ENCODE assay signal across 8 cellular contexts in genomic region chr13:49247722-49248432, GRCh38. TPM values are rescaled to one million over a fixed set of nuclear protein-coding genes. Genes with fewer than 3 reads are reported as not detected.
DNase-seq lines count a peak whose midpoint lies in the region; FAIRE-seq and TF ChIP-seq lines count a peak whose summit lies in the region.

Gene CDADC1, plus strand, starts transcription at chr13:49247925. Its CDS starts 113 bp downstream, at chr13:49248038.

- H3K9me3 ChIP-seq in Loucy (ENCODE audit: insufficient read depth, low read depth, low read length), result no peaks in the 10 kb centered on the region
- H3K9me3 ChIP-seq in stomach smooth muscle (ENCODE audit: control insufficient read depth in 2 of 2, low read length in 2 of 2), result no peaks in the 10 kb centered on the region

- H3K27me3 ChIP-seq in Loucy (ENCODE audit: insufficient read depth, low read length, poor library complexity, severe bottlenecking) (no peaks in the 10 kb centered on the region), stomach smooth muscle (ENCODE audit: control insufficient read depth in 1 of 2, insufficient read depth in 2 of 2, low read length in 2 of 2) (no peaks in the 10 kb centered on the region)

- TF ChIP-seq CTCF in Loucy (conservative IDR thresholded peaks at IDR 0.05; ENCODE audit: low read length) (no peak), foreskin fibroblast (IDR thresholded peaks at IDR 0.05; ENCODE audit: low read depth, low read length) (no peak), neural crest cell (conservative IDR thresholded peaks at IDR 0.05) (no peak)

- no peaks in the 10 kb centered on the region for H3F3A ChIP-seq in Loucy (ENCODE audit: low read depth)

- no peaks in the 10 kb centered on the region for H4K20me1 ChIP-seq in Loucy (ENCODE audit: insufficient read depth, low read length, poor library complexity, severe bottlenecking)

- no peaks in the 10 kb centered on the region for H3K9me3 Mint-ChIP-seq in neural crest cell

- DNase-seq in ELF-1 (ENCODE audit: low read depth, low spot score), result peak; percentile 98
- DNase-seq in H54 (ENCODE audit: insufficient read length, low spot score), result peak; percentile 72
- peak; percentile 93 for DNase-seq in SIG-M5 treated with dmso at 0.1 percent for 504 hours (lab: John Stamatoyannopoulos, UW; ENCODE audit: unreplicated experiment)
- peak; percentile 80 for DNase-seq in activated gamma-delta T cell treated with anti-CD3 and anti-CD28 coated beads, Interleukin-2, amount 50 U/mL, for 16 hours (ENCODE audit: low read depth)
- DNase-seq in foreskin fibroblast, result peak; percentile 93 to 99
- DNase-seq in neural crest cell (ENCODE audit: low read depth, low spot score), result peak; percentile 96

- no peaks in the 10 kb centered on the region for H3K36me3 ChIP-seq in Loucy (ENCODE audit: insufficient read depth, low read length)
- no peaks in the 10 kb centered on the region for H3K36me3 ChIP-seq in stomach smooth muscle (ENCODE audit: control insufficient read depth in 2 of 2, insufficient read depth in 2 of 2, low read length in 2 of 2)

- peak; percentile 93 for FAIRE-seq in H54 (lab: Jason Lieb, UNC)

- peak within 1 kb of the TSS; percentile 98 for H3K4me3 Mint-ChIP-seq in neural crest cell

- no peaks in the 10 kb centered on the region for H3K36me3 Mint-ChIP-seq in neural crest cell (ENCODE audit: low read depth)

- peaks cover 19% of the 10 kb centered on the region for H3K27me3 Mint-ChIP-seq in neural crest cell (ENCODE audit: low read depth)

- peak; percentile 78; the same call in 1 of the 2 replicates for TF ChIP-seq POLR2A in H54 (IDR thresholded peaks at IDR 0.05; ENCODE audit: low read depth, low read length)

- peak within 1 kb of the TSS; percentile 95 for H3K27ac Mint-ChIP-seq in neural crest cell (ENCODE audit: unreplicated experiment)

- peaks cover 48% of the 10 kb centered on the region for H3K79me2 ChIP-seq in Loucy (ENCODE audit: insufficient read depth, low read length)

- peak within 1 kb of the TSS; percentile 97 for H2AFZ ChIP-seq in Loucy (ENCODE audit: low read length)

- peak within 1 kb of the TSS; percentile 83 for H3K9ac ChIP-seq in Loucy (ENCODE audit: low read depth, low read length, poor library complexity, severe bottlenecking)
- H3K9ac ChIP-seq in stomach smooth muscle (ENCODE audit: low read length in 2 of 2), result peak within 1 kb of the TSS; percentile 88 to 98

- peak within 1 kb of the TSS; percentile 97 for H3K4me3 ChIP-seq in Loucy (ENCODE audit: low read length, poor library complexity, severe bottlenecking)
- peak within 1 kb of the TSS; percentile 86 to 97 for H3K4me3 ChIP-seq in foreskin fibroblast (ENCODE audit: low read depth in 1 of 2, low read length in 2 of 2)
- peak within 1 kb of the TSS; percentile 78 to 99 for H3K4me3 ChIP-seq in stomach smooth muscle (ENCODE audit: low read length in 2 of 2)

- no peaks in the 10 kb centered on the region for H3K9me2 ChIP-seq in Loucy (replicated peaks; ENCODE audit: low read depth, low read length)

- H3K4me1 ChIP-seq in Loucy (ENCODE audit: insufficient read depth, low read length, poor library complexity, severe bottlenecking) (peaks cover 55% of the 10 kb centered on the region), stomach smooth muscle (ENCODE audit: control insufficient read depth, insufficient read depth, low read length) (peaks cover 22% of the 10 kb centered on the region)

- H3K27ac ChIP-seq in stomach smooth muscle (ENCODE audit: low read length), result peak within 1 kb of the TSS; percentile 96

- H3K4me1 Mint-ChIP-seq in neural crest cell, result peaks cover 18% of the 10 kb centered on the region

- H3K4me2 ChIP-seq in Loucy (ENCODE audit: low read depth, low read length, poor library complexity, severe bottlenecking), result peak within 1 kb of the TSS; percentile 95

RNA-seq across cellular contexts. Expression of gene CDADC1, which starts in this region (rescaled TPM):
- 13.9 and 15.6 TPM in 2 replicates for total RNA-seq in neural crest cell

Comparison
In these comparisons a context has a peak if more than half of its experiments do, and no peak if none do; other contexts are left out.
1. Peak in every context shown above with its lines: DNase-seq, H3K4me3 ChIP-seq and H3K27ac ChIP-seq.